2 cellular contexts compared by ENCODE assay signal in the genomic region with DNA sequence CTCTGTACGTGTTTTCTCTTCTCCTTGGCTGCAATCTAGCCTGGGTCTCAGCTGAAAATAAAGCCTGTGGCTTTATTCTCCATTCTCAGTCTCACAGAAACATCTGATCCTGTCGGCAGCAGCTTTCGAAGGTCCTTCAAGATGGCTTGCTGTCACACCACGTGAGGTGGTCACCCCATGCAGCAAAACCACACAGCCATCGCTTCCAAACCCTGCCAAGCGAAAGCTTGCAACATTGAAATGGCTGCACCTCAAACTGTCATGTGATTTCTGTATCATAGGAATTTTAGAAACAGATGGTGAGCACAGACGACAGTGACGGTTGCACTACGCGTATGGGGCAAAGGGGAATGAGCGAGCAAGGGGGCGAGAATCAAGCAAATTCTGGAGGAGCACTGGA.
TF ChIP-seq lines count a peak whose summit lies in the region.

No MANE protein-coding gene starts in this region.

TF ChIP-seq in A549, 52 proteins besides CTCF, POLR2A, EP300 and RAD21 (continued from another document):
- TF ChIP-seq, protein P1, sequence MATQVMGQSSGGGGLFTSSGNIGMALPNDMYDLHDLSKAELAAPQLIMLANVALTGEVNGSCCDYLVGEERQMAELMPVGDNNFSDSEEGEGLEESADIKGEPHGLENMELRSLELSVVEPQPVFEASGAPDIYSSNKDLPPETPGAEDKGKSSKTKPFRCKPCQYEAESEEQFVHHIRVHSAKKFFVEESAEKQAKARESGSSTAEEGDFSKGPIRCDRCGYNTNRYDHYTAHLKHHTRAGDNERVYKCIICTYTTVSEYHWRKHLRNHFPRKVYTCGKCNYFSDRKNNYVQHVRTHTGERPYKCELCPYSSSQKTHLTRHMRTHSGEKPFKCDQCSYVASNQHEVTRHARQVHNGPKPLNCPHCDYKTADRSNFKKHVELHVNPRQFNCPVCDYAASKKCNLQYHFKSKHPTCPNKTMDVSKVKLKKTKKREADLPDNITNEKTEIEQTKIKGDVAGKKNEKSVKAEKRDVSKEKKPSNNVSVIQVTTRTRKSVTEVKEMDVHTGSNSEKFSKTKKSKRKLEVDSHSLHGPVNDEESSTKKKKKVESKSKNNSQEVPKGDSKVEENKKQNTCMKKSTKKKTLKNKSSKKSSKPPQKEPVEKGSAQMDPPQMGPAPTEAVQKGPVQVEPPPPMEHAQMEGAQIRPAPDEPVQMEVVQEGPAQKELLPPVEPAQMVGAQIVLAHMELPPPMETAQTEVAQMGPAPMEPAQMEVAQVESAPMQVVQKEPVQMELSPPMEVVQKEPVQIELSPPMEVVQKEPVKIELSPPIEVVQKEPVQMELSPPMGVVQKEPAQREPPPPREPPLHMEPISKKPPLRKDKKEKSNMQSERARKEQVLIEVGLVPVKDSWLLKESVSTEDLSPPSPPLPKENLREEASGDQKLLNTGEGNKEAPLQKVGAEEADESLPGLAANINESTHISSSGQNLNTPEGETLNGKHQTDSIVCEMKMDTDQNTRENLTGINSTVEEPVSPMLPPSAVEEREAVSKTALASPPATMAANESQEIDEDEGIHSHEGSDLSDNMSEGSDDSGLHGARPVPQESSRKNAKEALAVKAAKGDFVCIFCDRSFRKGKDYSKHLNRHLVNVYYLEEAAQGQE (IDR thresholded peaks at IDR 0.05): no peak
- no peak for TF ChIP-seq EHF (CRISPR knock-in tag; IDR thresholded peaks at IDR 0.05)
- TF ChIP-seq, protein P2, sequence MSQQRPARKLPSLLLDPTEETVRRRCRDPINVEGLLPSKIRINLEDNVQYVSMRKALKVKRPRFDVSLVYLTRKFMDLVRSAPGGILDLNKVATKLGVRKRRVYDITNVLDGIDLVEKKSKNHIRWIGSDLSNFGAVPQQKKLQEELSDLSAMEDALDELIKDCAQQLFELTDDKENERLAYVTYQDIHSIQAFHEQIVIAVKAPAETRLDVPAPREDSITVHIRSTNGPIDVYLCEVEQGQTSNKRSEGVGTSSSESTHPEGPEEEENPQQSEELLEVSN (IDR thresholded peaks at IDR 0.05; ENCODE audit: borderline replicate concordance, low read depth): no peak
- TF ChIP-seq RARB (CRISPR knock-in tag; IDR thresholded peaks at IDR 0.05): no peak

TF ChIP-seq in GM23338, 12 proteins besides CTCF, POLR2A, EP300 and RAD21 (continued from another document):
- TF ChIP-seq, protein P3, sequence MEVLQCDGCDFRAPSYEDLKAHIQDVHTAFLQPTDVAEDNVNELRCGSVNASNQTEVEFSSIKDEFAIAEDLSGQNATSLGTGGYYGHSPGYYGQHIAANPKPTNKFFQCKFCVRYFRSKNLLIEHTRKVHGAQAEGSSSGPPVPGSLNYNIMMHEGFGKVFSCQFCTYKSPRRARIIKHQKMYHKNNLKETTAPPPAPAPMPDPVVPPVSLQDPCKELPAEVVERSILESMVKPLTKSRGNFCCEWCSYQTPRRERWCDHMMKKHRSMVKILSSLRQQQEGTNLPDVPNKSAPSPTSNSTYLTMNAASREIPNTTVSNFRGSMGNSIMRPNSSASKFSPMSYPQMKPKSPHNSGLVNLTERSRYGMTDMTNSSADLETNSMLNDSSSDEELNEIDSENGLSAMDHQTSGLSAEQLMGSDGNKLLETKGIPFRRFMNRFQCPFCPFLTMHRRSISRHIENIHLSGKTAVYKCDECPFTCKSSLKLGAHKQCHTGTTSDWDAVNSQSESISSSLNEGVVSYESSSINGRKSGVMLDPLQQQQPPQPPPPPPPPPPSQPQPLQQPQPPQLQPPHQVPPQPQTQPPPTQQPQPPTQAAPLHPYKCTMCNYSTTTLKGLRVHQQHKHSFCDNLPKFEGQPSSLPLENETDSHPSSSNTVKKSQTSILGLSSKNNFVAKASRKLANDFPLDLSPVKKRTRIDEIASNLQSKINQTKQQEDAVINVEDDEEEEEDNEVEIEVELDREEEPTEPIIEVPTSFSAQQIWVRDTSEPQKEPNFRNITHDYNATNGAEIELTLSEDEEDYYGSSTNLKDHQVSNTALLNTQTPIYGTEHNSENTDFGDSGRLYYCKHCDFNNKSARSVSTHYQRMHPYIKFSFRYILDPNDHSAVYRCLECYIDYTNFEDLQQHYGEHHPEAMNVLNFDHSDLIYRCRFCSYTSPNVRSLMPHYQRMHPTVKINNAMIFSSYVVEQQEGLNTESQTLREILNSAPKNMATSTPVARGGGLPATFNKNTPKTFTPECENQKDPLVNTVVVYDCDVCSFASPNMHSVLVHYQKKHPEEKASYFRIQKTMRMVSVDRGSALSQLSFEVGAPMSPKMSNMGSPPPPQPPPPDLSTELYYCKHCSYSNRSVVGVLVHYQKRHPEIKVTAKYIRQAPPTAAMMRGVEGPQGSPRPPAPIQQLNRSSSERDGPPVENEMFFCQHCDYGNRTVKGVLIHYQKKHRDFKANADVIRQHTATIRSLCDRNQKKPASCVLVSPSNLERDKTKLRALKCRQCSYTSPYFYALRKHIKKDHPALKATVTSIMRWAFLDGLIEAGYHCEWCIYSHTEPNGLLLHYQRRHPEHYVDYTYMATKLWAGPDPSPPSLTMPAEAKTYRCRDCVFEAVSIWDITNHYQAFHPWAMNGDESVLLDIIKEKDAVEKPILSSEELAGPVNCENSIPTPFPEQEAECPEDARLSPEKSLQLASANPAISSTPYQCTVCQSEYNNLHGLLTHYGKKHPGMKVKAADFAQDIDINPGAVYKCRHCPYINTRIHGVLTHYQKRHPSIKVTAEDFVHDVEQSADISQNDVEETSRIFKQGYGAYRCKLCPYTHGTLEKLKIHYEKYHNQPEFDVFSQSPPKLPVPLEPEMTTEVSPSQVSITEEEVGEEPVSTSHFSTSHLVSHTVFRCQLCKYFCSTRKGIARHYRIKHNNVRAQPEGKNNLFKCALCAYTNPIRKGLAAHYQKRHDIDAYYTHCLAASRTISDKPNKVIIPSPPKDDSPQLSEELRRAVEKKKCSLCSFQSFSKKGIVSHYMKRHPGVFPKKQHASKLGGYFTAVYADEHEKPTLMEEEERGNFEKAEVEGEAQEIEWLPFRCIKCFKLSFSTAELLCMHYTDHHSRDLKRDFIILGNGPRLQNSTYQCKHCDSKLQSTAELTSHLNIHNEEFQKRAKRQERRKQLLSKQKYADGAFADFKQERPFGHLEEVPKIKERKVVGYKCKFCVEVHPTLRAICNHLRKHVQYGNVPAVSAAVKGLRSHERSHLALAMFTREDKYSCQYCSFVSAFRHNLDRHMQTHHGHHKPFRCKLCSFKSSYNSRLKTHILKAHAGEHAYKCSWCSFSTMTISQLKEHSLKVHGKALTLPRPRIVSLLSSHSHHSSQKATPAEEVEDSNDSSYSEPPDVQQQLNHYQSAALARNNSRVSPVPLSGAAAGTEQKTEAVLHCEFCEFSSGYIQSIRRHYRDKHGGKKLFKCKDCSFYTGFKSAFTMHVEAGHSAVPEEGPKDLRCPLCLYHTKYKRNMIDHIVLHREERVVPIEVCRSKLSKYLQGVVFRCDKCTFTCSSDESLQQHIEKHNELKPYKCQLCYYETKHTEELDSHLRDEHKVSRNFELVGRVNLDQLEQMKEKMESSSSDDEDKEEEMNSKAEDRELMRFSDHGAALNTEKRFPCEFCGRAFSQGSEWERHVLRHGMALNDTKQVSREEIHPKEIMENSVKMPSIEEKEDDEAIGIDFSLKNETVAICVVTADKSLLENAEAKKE (CRISPR knock-in tag; IDR thresholded peaks at IDR 0.05): no peak
- TF ChIP-seq JUNB (IDR thresholded peaks at IDR 0.05; ENCODE audit: unreplicated experiment) (no peak), EZH2phosphoT487 (IDR thresholded peaks at IDR 0.05; ENCODE audit: unreplicated experiment) (no peak), ZNF331 (CRISPR knock-in tag; IDR thresholded peaks at IDR 0.05; ENCODE audit: low read depth) (no peak)
- TF ChIP-seq, protein P4, sequence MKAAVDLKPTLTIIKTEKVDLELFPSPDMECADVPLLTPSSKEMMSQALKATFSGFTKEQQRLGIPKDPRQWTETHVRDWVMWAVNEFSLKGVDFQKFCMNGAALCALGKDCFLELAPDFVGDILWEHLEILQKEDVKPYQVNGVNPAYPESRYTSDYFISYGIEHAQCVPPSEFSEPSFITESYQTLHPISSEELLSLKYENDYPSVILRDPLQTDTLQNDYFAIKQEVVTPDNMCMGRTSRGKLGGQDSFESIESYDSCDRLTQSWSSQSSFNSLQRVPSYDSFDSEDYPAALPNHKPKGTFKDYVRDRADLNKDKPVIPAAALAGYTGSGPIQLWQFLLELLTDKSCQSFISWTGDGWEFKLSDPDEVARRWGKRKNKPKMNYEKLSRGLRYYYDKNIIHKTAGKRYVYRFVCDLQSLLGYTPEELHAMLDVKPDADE (IDR thresholded peaks at IDR 0.05): no peak
